In genomic region chr6:123655520-123656306, GRCh38 we compare ENCODE assay signal across 8 cellular contexts. TPM values are rescaled to one million over a fixed set of nuclear protein-coding genes. Genes with fewer than 3 reads are reported as not detected.
DNase-seq lines count a peak whose midpoint lies in the region; ATAC-seq and TF ChIP-seq lines count a peak whose summit lies in the region.

No MANE protein-coding gene starts in this region.

- H2AK5ac ChIP-seq in mesendoderm (ENCODE audit: low read length), result no peak overlapping the region

- H3K79me2 ChIP-seq in MM.1S (ENCODE audit: low read length), result no peaks in the 10 kb centered on the region
- no peaks in the 10 kb centered on the region for H3K79me2 ChIP-seq in mesendoderm (ENCODE audit: control insufficient read depth, insufficient read depth, low read length)

- ATAC-seq in GM18502 (IDR thresholded peaks at IDR 0.05; ENCODE audit: poor library complexity, unreplicated experiment), result peak; percentile 87
- peak; percentile 91 for ATAC-seq in GM21786 (IDR thresholded peaks at IDR 0.05; ENCODE audit: unreplicated experiment)
- ATAC-seq in right cardiac atrium, result no peak

- DNase-seq in MM.1S (peak; percentile 51), right cardiac atrium (no peak), posterior vena cava (ENCODE audit: low spot score) (no peak), mesendoderm (no peak), NCI-H1417 (lab: John Stamatoyannopoulos, UW) (no peak)
- DNase-seq in activated CD4-positive, CD25-positive, alpha-beta regulatory T cell treated with anti-CD3 and anti-CD28 coated beads, Interleukin-2, amount 50 U/mL, for 72 hours, result no peak

- no peak overlapping the region for H4K8ac ChIP-seq in mesendoderm (ENCODE audit: low read depth, low read length)

- H3K4me2 ChIP-seq in MM.1S (ENCODE audit: low read depth, low read length) (peak overlapping the region; percentile 89), mesendoderm (ENCODE audit: low read length) (no peak overlapping the region)

- H3K9me2 ChIP-seq in MM.1S (replicated peaks; ENCODE audit: insufficient read depth, low read length), result no peaks in the 10 kb centered on the region

- H3K9ac ChIP-seq in MM.1S (ENCODE audit: low read length) (peak overlapping the region; percentile 55; the same call in 1 of the 2 replicates), mesendoderm (ENCODE audit: low read length) (no peak overlapping the region)

- no peaks in the 10 kb centered on the region for H3K79me1 ChIP-seq in mesendoderm (ENCODE audit: low read length)

- peak overlapping the region; percentile 9; the same call in 1 of the 2 replicates for H3K27ac ChIP-seq in MM.1S (ENCODE audit: low read length)
- no peak overlapping the region for H3K27ac ChIP-seq in right cardiac atrium (ENCODE audit: low read length)
- no peak overlapping the region for H3K27ac ChIP-seq in mesendoderm (ENCODE audit: low read depth, low read length)

- H2AFZ ChIP-seq in MM.1S (ENCODE audit: low read length), result peak overlapping the region; percentile 82

- H3K27me3 ChIP-seq in MM.1S (replicated peaks; ENCODE audit: insufficient read depth, low read length), result no peaks in the 10 kb centered on the region
- H3K27me3 ChIP-seq in right cardiac atrium (ENCODE audit: control insufficient read depth, insufficient read depth), result no peaks in the 10 kb centered on the region
- no peaks in the 10 kb centered on the region for H3K27me3 ChIP-seq in mesendoderm (ENCODE audit: insufficient read depth, low read length, poor library complexity)

- no peak overlapping the region for H2BK120ac ChIP-seq in mesendoderm (ENCODE audit: low read depth, low read length)

- no peak overlapping the region for H2BK5ac ChIP-seq in mesendoderm (ENCODE audit: low read length)

- H2BK15ac ChIP-seq in mesendoderm (replicated peaks; ENCODE audit: low read depth), result no peak overlapping the region

- H3K4me3 ChIP-seq in MM.1S (ENCODE audit: low read length) (peak overlapping the region; percentile 61), right cardiac atrium (ENCODE audit: low read length) (peak overlapping the region; percentile 50), mesendoderm (ENCODE audit: low read length) (no peak overlapping the region)

- H3F3A ChIP-seq in MM.1S (ENCODE audit: insufficient read depth, low read length), result no peaks in the 10 kb centered on the region

- TF ChIP-seq CTCF in MM.1S (IDR thresholded peaks at IDR 0.05; ENCODE audit: low read length), result no peak

- H4K20me1 ChIP-seq in MM.1S (ENCODE audit: insufficient read depth, low read length), result no peaks in the 10 kb centered on the region

- H3K36me3 ChIP-seq in MM.1S (replicated peaks; ENCODE audit: insufficient read depth, low read length) (no peaks in the 10 kb centered on the region), mesendoderm (ENCODE audit: control insufficient read depth, insufficient read depth, low read length) (no peaks in the 10 kb centered on the region)

- H3K4ac ChIP-seq in mesendoderm (ENCODE audit: low read depth, low read length), result no peak overlapping the region

- H4K5ac ChIP-seq in mesendoderm (ENCODE audit: low read length), result no peak overlapping the region

- peaks cover 3% of the 10 kb centered on the region; the same call in 1 of the 2 replicates for H3K4me1 ChIP-seq in MM.1S (ENCODE audit: low read length)
- no peaks in the 10 kb centered on the region for H3K4me1 ChIP-seq in right cardiac atrium (ENCODE audit: control insufficient read depth, insufficient read depth, low read length)
- peaks cover 2% of the 10 kb centered on the region for H3K4me1 ChIP-seq in mesendoderm (ENCODE audit: control insufficient read depth, low read depth, low read length)

- no peak overlapping the region for H3K56ac ChIP-seq in mesendoderm (ENCODE audit: low read length)

- no peaks in the 10 kb centered on the region for H3K9me3 ChIP-seq in MM.1S (replicated peaks; ENCODE audit: insufficient read depth, low read length)
- H3K9me3 ChIP-seq in right cardiac atrium (ENCODE audit: control insufficient read depth, low read length), result no peaks in the 10 kb centered on the region

- intact Hi-C loops in right cardiac atrium (cut with DNase I), result no loop called here
- intact Hi-C loops in posterior vena cava (cut with DNase I), result no loop called here

- 44% methylated on average over 3 of the region's 3 CpGs for WGBS in right cardiac atrium
- WGBS in mesendoderm (ENCODE audit: extremely low coverage, insufficient coverage, low lambda C conversion rate), result no CpG with 5 or more reads among the region's 3 CpGs

- H3K23ac ChIP-seq in mesendoderm (ENCODE audit: low read length), result no peak overlapping the region

- H3K18ac ChIP-seq in mesendoderm (ENCODE audit: low read length), result no peak overlapping the region

RNA-seq across cellular contexts. Expression of gene TRDN, which starts 19.0 kb away (rescaled TPM):
- total RNA-seq in right cardiac atrium (100 to 1,000 TPM; 261 to 360 (median 289) TPM), posterior vena cava (10 to 100 TPM in 1 of 2 donors, 1 to 10 TPM in 1; 5.4 to 10.3 TPM)
- 175 TPM for polyA plus RNA-seq in right cardiac atrium
- polyA plus RNA-seq in mesendoderm (2013, experiment 1 of 2), result 123 TPM
- polyA plus RNA-seq in mesendoderm (2013, experiment 2 of 2), result 118 TPM

Comparison
In these comparisons a context has a peak if more than half of its experiments do, and no peak if none do; other contexts are left out.
1. ATAC-seq: peak in GM18502 (single experiment) and GM21786 (single experiment); none in right cardiac atrium (0 of 2).
2. RNA of gene TRDN, which starts 19.0 kb away (total RNA-seq): 261 to 360 TPM in right cardiac atrium; 5.4 to 10.3 TPM in posterior vena cava; every median in the first group is over 10 times any median in the second.